ENCODE assay signal across 23 cellular contexts in the genomic region with DNA sequence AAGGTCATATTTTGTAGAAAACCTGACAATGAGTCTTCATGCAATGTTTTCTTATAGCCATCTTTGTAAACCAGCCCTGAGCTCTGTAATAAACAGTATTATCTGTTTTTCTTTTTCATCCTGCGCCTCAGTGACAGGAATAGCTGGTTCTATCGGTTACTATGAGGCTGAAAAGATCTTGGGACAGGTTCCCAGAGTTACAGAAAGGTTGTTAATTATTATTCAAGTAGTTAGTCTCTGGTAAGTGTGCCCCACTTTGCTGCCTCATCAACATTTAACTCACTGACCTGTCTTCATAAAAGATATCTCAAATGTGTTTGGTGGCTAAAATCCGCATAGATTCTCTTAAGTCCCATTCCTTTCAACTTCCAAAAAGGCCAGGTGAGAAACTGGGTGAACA.
"Had no signal": no experiment of that assay in that cellular context is flagged by ENCODE, and none has a peak within 500 bp of the region (broad histone marks: within the 10 kb centered on the region; RNA-seq: fewer than 3 reads in every experiment).

No MANE protein-coding gene starts in this region.

- H3K36me3 ChIP-seq: prostate gland had no signal

- H3K9me3 ChIP-seq: neutrophil, prostate gland, spleen, testis, tibial artery had no signal

- FAIRE-seq: frontal cortex, keratinocyte had no signal

- H3K9ac ChIP-seq: parathyroid adenoma had no signal

- ATAC-seq: effector memory CD8-positive, alpha-beta T cell; left cardiac atrium; left ventricle myocardium superior; natural killer cell; right cardiac atrium; stimulated activated memory B cell treated with anti-CD40 and anti-IgM and Interleukin-4, amounts not matched to agents 10 μg/mL and 1 μg/mL and 100 μg/mL, for 72 hours; stimulated activated naive CD8-positive, alpha-beta T cell treated with anti-CD3 and anti-CD28 coated beads, Interleukin-15, Interleukin-2, amounts not matched to agents 100 U/mL and 50 U/mL, for 24 hours had no signal

- H3K4me3 ChIP-seq: lung, prostate gland, skin epidermis, spleen, testis, tibial artery had no signal

- H3K4me1 ChIP-seq: parathyroid adenoma, prostate gland, spleen, testis, tibial artery had no signal

- DNase-seq: cerebellar nuclear complex; cortex of kidney; effector memory CD8-positive, alpha-beta T cell; hypothalamus; immature natural killer cell; left cardiac atrium; left ventricle myocardium superior; natural killer cell; right cardiac atrium; spleen; stimulated activated CD4-positive, alpha-beta T cell treated with anti-CD3 and anti-CD28 coated beads, Interleukin-4, amount 100 ng/mL, for 4 hours; stimulated activated naive CD8-positive, alpha-beta T cell treated with anti-CD3 and anti-CD28 coated beads, Interleukin-15, Interleukin-2, amounts not matched to agents 100 U/mL and 50 U/mL, for 24 hours; substantia nigra; testis; tibial artery had no signal

- H3K27ac ChIP-seq: neutrophil, parathyroid adenoma, prostate gland, skin epidermis, spleen, testis, tibial artery had no signal

- H3K27me3 ChIP-seq: neutrophil, spleen, testis, tibial artery had no signal
